ENCODE assay signal across 14 cellular contexts in the genomic region with DNA sequence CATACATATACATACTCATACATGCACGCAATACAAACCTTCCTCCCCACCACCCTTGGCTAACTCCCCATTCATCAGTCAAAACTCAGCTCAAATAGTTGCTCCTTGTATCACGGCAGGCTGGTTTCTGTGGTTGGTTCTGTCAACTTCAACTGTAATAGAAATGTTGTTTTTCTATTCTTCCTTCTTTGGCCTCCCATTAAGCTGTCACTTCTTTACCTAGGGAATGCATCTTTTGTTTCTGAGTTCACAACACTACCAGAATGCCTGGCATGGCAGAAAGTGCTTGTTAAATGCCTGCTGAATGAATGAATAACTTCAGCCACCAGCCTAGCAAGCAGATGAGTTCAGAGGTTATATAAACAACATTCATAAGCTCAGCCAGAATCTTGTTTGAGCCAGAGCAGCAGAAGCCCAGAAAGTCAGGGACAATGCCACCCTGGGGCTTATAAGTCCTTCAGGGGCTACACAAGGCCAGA.
DNase-seq lines count a peak whose midpoint lies in the region; ATAC-seq, FAIRE-seq and TF ChIP-seq lines count a peak whose summit lies in the region.
"Had no signal": no experiment of that assay in that cellular context is flagged by ENCODE, and none has a peak within 500 bp of the region (broad histone marks: within the 10 kb centered on the region; RNA-seq: fewer than 3 reads in every experiment).

No MANE protein-coding gene starts in this region.

- no peaks in the 10 kb centered on the region for H3K9me3 ChIP-seq in small intestine (ENCODE audit: control insufficient read depth, low read depth)

- TF ChIP-seq CTCF in GM06990 (IDR thresholded peaks at IDR 0.05; ENCODE audit: insufficient read depth, low read length, poor library complexity, severe bottlenecking): no peak
- no peak for TF ChIP-seq CTCF in kidney epithelial cell (IDR thresholded peaks at IDR 0.05; ENCODE audit: insufficient read depth, low read length, poor library complexity, severe bottlenecking)

- H3K4me3 ChIP-seq in GM06990 (replicated peaks; ENCODE audit: low read depth, low read length) (no peak overlapping the region), kidney epithelial cell (ENCODE audit: low read depth, low read length) (no peak overlapping the region), small intestine (ENCODE audit: low read depth in 1 of 2, low read length in 2 of 2) (no peak overlapping the region)
- H3K4me3 ChIP-seq: cardiac muscle cell had no signal

- H3K27me3 ChIP-seq in GM06990 (replicated peaks; ENCODE audit: control insufficient read depth, insufficient read depth, low read length) (no peaks in the 10 kb centered on the region), kidney epithelial cell (ENCODE audit: control insufficient read depth, insufficient read depth, low read length) (no peaks in the 10 kb centered on the region), small intestine (ENCODE audit: control insufficient read depth in 2 of 2, insufficient read depth in 2 of 2, low read length in 2 of 2) (no peaks in the 10 kb centered on the region)
- H3K27me3 ChIP-seq: cardiac muscle cell had no signal

- no peaks in the 10 kb centered on the region for H3K4me1 ChIP-seq in small intestine (ENCODE audit: control insufficient read depth in 2 of 2, insufficient read depth in 1 of 2, low read depth in 1 of 2, low read length in 1 of 2)

- peak; percentile 23 for DNase-seq in GM06990 (ENCODE audit: extremely low read depth, insufficient read length)
- peak; percentile 44 for DNase-seq in HuH-7.5 (ENCODE audit: low spot score)
- DNase-seq in kidney epithelial cell (ENCODE audit: low read depth): peak; percentile 73
- no peak for DNase-seq in RKO (ENCODE audit: low spot score)
- DNase-seq in mesenteric fat pad (ENCODE audit: low spot score): no peak
- no peak for DNase-seq in small intestine
- DNase-seq in NK-92 treated with Interleukin-12 subunit alpha and Interleukin-12 subunit beta, amount 100 ng/mL, for 24 hours (lab: John Stamatoyannopoulos, UW): no peak
- DNase-seq: head of caudate nucleus; NCI-H510A treated with DMSO at 0.1 percent for 48 hours; stimulated activated CD4-positive, alpha-beta T cell treated with anti-CD3 and anti-CD28 coated beads, Interleukin-2, amount 100 ng/mL, for 24 hours had no signal

- ATAC-seq in GM21528 (IDR thresholded peaks at IDR 0.05; ENCODE audit: low FRiP score, unreplicated experiment): peak; percentile 51
- ATAC-seq: HCT116 had no signal

- H3K27ac ChIP-seq in small intestine (ENCODE audit: low read depth in 1 of 2, low read length in 1 of 2): no peak overlapping the region
- H3K27ac ChIP-seq: cardiac muscle cell, KMS-11 had no signal

- WGBS in small intestine, 3 donors: 75 to 87% (median 85%) methylated on average over 2 of the region's 2 CpGs

- FAIRE-seq in small intestine (lab: Jason Lieb, UNC): no peak

- H3K36me3 ChIP-seq in GM06990 (ENCODE audit: control insufficient read depth, insufficient read depth, low read length) (no peaks in the 10 kb centered on the region), kidney epithelial cell (ENCODE audit: control insufficient read depth, insufficient read depth, low read length) (no peaks in the 10 kb centered on the region), small intestine (ENCODE audit: control insufficient read depth in 2 of 2, insufficient read depth in 2 of 2, low read length in 2 of 2) (no peaks in the 10 kb centered on the region)
- H3K36me3 ChIP-seq: cardiac muscle cell had no signal

Comparison
In these comparisons a context has a peak if more than half of its experiments do, and no peak if none do; other contexts are left out.
1. DNase-seq: peak in GM06990 (single experiment), HuH-7.5 (single experiment) and kidney epithelial cell (single experiment); none in RKO (single experiment), mesenteric fat pad (single experiment), small intestine (single experiment) and NK-92 treated with Interleukin-12 subunit alpha and Interleukin-12 subunit beta, amount 100 ng/mL, for 24 hours (single experiment).